9 cellular contexts compared by ENCODE assay signal in genomic region chr10:128938488-128938887, GRCh38.
"Had no signal": no experiment of that assay in that cellular context is flagged by ENCODE, and none has a peak within 500 bp of the region (broad histone marks: within the 10 kb centered on the region; RNA-seq: fewer than 3 reads in every experiment).

No MANE protein-coding gene starts in this region.

- H3K36me3 ChIP-seq: HAP-1 had no signal

- H3K27me3 Mint-ChIP-seq: IgD-negative memory B cell had no signal

- H3K36me3 Mint-ChIP-seq: IgD-negative memory B cell had no signal

- H3K4me3 ChIP-seq: GM23248, HAP-1 had no signal

- H3K9ac ChIP-seq: GM23248 had no signal

- H3K4me1 ChIP-seq: HAP-1 had no signal

- H3K9me3 ChIP-seq: HAP-1 had no signal

- DNase-seq: GM23248, GOT3, H7, HFFc6 had no signal

- ATAC-seq: HCT116, HepG2 had no signal

- H3K4me1 Mint-ChIP-seq: IgD-negative memory B cell had no signal

- H2AFZ ChIP-seq: GM23248 had no signal

- H3K27ac ChIP-seq: GM23248, HL-60 had no signal

- H3K27ac Mint-ChIP-seq: HFFc6, IgD-negative memory B cell had no signal

- H3K4me3 Mint-ChIP-seq: HFFc6, IgD-negative memory B cell had no signal
